Comparison of ENCODE assay signal across 11 cellular contexts in the genomic region with DNA sequence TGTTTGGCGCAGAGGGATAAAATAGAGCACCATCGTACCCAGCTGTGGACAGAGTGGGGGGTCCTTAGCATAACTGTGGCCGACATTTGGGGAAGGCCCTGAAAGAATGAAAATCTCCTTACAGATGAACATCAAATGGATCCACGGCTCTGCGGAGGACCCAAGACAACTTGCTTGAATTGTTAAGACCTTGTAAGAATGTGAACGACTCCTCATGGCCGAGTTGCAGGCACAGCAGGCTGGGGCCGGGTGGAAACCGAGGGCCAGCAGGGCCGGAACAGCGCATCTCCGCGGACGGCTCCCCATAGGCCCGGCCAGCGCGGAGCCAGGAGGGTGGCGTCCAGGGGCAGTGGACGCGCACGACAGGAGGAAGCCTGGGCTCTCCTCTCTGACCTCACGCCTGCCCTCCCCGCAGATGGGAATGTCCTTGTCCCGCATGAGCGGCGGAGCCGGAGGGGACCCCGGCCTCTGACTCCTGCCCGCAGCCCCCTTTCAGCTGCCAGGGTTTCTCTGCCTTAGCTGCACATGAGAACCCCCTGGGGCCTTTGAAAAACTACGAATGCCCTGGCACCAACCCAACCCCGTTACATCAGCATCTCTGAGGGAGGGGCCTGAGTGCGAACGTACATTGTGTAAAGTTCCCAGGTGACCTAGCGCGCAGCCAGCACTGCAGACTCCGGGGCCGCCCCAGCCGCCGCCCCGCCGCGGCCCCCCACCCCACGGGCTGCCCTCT. TPM values are rescaled to one million over a fixed set of nuclear protein-coding genes. Genes with fewer than 3 reads are reported as not detected.
A peak's percentile ranks its signal among the peaks of the same experiment; 100 is the strongest.
DNase-seq lines count a peak whose midpoint lies in the region; ATAC-seq and TF ChIP-seq lines count a peak whose summit lies in the region.
"Had no signal": no experiment of that assay in that cellular context is flagged by ENCODE, and none has a peak within 500 bp of the region (broad histone marks: within the 10 kb centered on the region; RNA-seq: fewer than 3 reads in every experiment).

No MANE protein-coding gene starts in this region.

- H3K27ac ChIP-seq in HUES6 (ENCODE audit: low read depth, low read length) (no peak overlapping the region), smooth muscle cell (ENCODE audit: low read depth) (no peak overlapping the region)

- no peaks in the 10 kb centered on the region for H3K36me3 Mint-ChIP-seq in activated naive CD8-positive, alpha-beta T cell treated with anti-CD3 and anti-CD28 coated beads, Interleukin-2, amount 50 U/mL, for 24 hours (ENCODE audit: low read depth)

- peak; percentile 20 for DNase-seq in activated naive CD8-positive, alpha-beta T cell treated with anti-CD3 and anti-CD28 coated beads, Interleukin-2, amount 50 U/mL, for 24 hours
- DNase-seq in iPS DF 19.7 (ENCODE audit: low read depth, low spot score): peak; percentile 72
- no peak for DNase-seq in smooth muscle cell (lab: John Stamatoyannopoulos, UW; ENCODE audit: unreplicated experiment)
- no peak for DNase-seq in amniotic stem cell (lab: John Stamatoyannopoulos, UW)
- DNase-seq: activated effector memory CD4-positive, alpha-beta T cell treated with anti-CD3 and anti-CD28 coated beads, Interleukin-2, amount 50 U/mL, for 16 hours; NCI-H1092; SHP77 treated with DMSO at 0.1 percent for 48 hours had no signal

- H3K9me3 ChIP-seq in HUES6 (ENCODE audit: control insufficient read depth, insufficient read depth, low read depth, low read length) (no peaks in the 10 kb centered on the region), smooth muscle cell (replicated peaks; ENCODE audit: low read depth) (no peaks in the 10 kb centered on the region)

- peaks cover 5% of the 10 kb centered on the region for H3K9me3 Mint-ChIP-seq in activated naive CD8-positive, alpha-beta T cell treated with anti-CD3 and anti-CD28 coated beads, Interleukin-2, amount 50 U/mL, for 24 hours

- no peaks in the 10 kb centered on the region for H4K20me1 ChIP-seq in smooth muscle cell (ENCODE audit: low read depth)

- H3K4me3 ChIP-seq in HUES6 (ENCODE audit: low read depth, low read length) (peak overlapping the region; percentile 58), smooth muscle cell (peak overlapping the region; percentile 31)

- peak overlapping the region; percentile 66 for H2AFZ ChIP-seq in smooth muscle cell (ENCODE audit: low read depth)

- H3K4me2 ChIP-seq in smooth muscle cell: peak overlapping the region; percentile 73

- no peaks in the 10 kb centered on the region for H3F3A ChIP-seq in smooth muscle cell (ENCODE audit: low read depth)

- ATAC-seq in activated naive CD8-positive, alpha-beta T cell treated with anti-CD3 and anti-CD28 coated beads, Interleukin-2, amount 50 U/mL, for 24 hours: no peak
- ATAC-seq in GM21737 (IDR thresholded peaks at IDR 0.05; ENCODE audit: unreplicated experiment) (no peak), GM18868 (IDR thresholded peaks at IDR 0.05; ENCODE audit: unreplicated experiment) (no peak), HG03159 (IDR thresholded peaks at IDR 0.05; ENCODE audit: unreplicated experiment) (no peak)

- WGBS in smooth muscle cell (ENCODE audit: low lambda C conversion rate): 37% methylated on average over 42 of the region's 43 CpGs

- peaks cover 8% of the 10 kb centered on the region for H3K4me1 Mint-ChIP-seq in activated naive CD8-positive, alpha-beta T cell treated with anti-CD3 and anti-CD28 coated beads, Interleukin-2, amount 50 U/mL, for 24 hours

- H3K4me1 ChIP-seq in HUES6 (ENCODE audit: control insufficient read depth, insufficient read depth, low read length) (peaks cover 11% of the 10 kb centered on the region), smooth muscle cell (ENCODE audit: low read depth) (peaks cover 16% of the 10 kb centered on the region)

- peaks cover 73% of the 10 kb centered on the region for H3K27me3 ChIP-seq in HUES6 (ENCODE audit: control insufficient read depth, insufficient read depth, low read length)
- H3K27me3 ChIP-seq in smooth muscle cell (ENCODE audit: low read depth): peaks cover 25% of the 10 kb centered on the region

- TF ChIP-seq CTCF in smooth muscle cell (IDR thresholded peaks at IDR 0.05; ENCODE audit: borderline replicate concordance, insufficient read depth, poor library complexity, severe bottlenecking): no peak

- H3K36me3 ChIP-seq in HUES6 (ENCODE audit: control insufficient read depth, insufficient read depth, low read length) (no peaks in the 10 kb centered on the region), smooth muscle cell (ENCODE audit: low read depth) (no peaks in the 10 kb centered on the region)

- peaks cover 44% of the 10 kb centered on the region for H3K27me3 Mint-ChIP-seq in activated naive CD8-positive, alpha-beta T cell treated with anti-CD3 and anti-CD28 coated beads, Interleukin-2, amount 50 U/mL, for 24 hours

- H3K27ac Mint-ChIP-seq in activated naive CD8-positive, alpha-beta T cell treated with anti-CD3 and anti-CD28 coated beads, Interleukin-2, amount 50 U/mL, for 24 hours: no peak overlapping the region

- H3K9ac ChIP-seq in HUES6 (ENCODE audit: low read length): peak overlapping the region; percentile 14
- no peak overlapping the region for H3K9ac ChIP-seq in smooth muscle cell (ENCODE audit: low read depth)

- no peaks in the 10 kb centered on the region for H3K79me2 ChIP-seq in smooth muscle cell (ENCODE audit: low read depth)

- H3K4me3 Mint-ChIP-seq in activated naive CD8-positive, alpha-beta T cell treated with anti-CD3 and anti-CD28 coated beads, Interleukin-2, amount 50 U/mL, for 24 hours: no peak overlapping the region

RNA-seq across cellular contexts. Expression of a gene that starts 36.2 kb away (rescaled TPM):
- 6.3 and 20.6 TPM in 2 replicates for total RNA-seq in smooth muscle cell
- 3.7 and 5.8 TPM in 2 replicates for polyA plus RNA-seq in smooth muscle cell

Comparison
In these comparisons a context has a peak if more than half of its experiments do, and no peak if none do; other contexts are left out.
1. DNase-seq: peak in activated naive CD8-positive, alpha-beta T cell treated with anti-CD3 and anti-CD28 coated beads, Interleukin-2, amount 50 U/mL, for 24 hours (single experiment) and iPS DF 19.7 (single experiment); none in smooth muscle cell (single experiment) and amniotic stem cell (single experiment).